Comparison of ENCODE assay signal across 18 cellular contexts in the genomic region with DNA sequence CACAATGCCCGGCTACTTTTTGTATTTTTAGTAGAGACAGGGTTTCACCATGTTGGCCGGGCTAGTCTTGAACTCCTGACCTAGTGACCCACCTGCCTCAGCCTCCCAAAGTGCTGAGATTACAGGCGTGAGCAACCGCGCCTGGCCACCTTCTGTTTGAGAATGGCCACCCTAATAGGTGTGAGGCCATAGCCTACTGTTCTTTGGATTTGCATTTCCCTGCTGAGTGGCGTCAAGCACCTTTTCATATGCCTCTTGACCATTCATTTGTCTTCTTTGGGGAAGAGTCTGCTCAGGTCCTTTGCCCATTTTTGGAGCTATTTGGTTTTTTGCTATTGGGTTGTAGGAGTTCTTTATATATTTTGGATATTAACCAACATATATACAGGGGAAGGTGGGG.
"Had no signal": no experiment of that assay in that cellular context is flagged by ENCODE, and none has a peak within 500 bp of the region (broad histone marks: within the 10 kb centered on the region; RNA-seq: fewer than 3 reads in every experiment).

No MANE protein-coding gene starts in this region.

- H2AFZ ChIP-seq: neural progenitor cell had no signal

- H3K4me3 ChIP-seq: colonic mucosa, neural progenitor cell, prostate gland, tibial artery had no signal

- H3K36me3 Mint-ChIP-seq: naive thymus-derived CD4-positive, alpha-beta T cell; neural progenitor cell had no signal

- DNase-seq: activated CD4-positive, alpha-beta T cell treated with anti-CD3 and anti-CD28 coated beads, Interleukin-2, amount 10 ng/mL, durations not matched to agents 24 days and 14 days; activated CD8-positive, alpha-beta T cell treated with anti-CD3 and anti-CD28 coated beads for 36 hours; activated naive CD4-positive, alpha-beta T cell treated with anti-CD3 and anti-CD28 coated beads for 36 hours; activated T-cell treated with anti-CD3 and anti-CD28 coated beads, Interleukin-2, amount 50 U/mL, for 4 hours; aorta; brain microvascular endothelial cell; central memory CD4-positive, alpha-beta T cell; colonic mucosa; erythroblast; foreskin melanocyte; left ventricle myocardium superior; naive thymus-derived CD4-positive, alpha-beta T cell; right cardiac atrium; stimulated activated CD4-positive, alpha-beta T cell treated with anti-CD3 and anti-CD28 coated beads, Interleukin-2, amount 100 ng/mL, for 24 hours; stimulated activated naive CD4-positive, alpha-beta T cell treated with Interleukin-2 at 50 U/mL for 16 hours; tibial artery had no signal

- H3K27ac ChIP-seq: brain microvascular endothelial cell, colonic mucosa, neural progenitor cell, prostate gland, tibial artery had no signal

- H3K4me2 ChIP-seq: neural progenitor cell had no signal

- H3K36me3 ChIP-seq: brain microvascular endothelial cell, colonic mucosa, neural progenitor cell, prostate gland, tibial artery had no signal

- H3K27me3 ChIP-seq: brain microvascular endothelial cell, colonic mucosa, neural progenitor cell had no signal

- ATAC-seq: activated CD8-positive, alpha-beta T cell treated with anti-CD3 and anti-CD28 coated beads for 36 hours; activated T-cell treated with anti-CD3 and anti-CD28 coated beads, Interleukin-2, amount 50 U/mL, for 4 hours; left ventricle myocardium superior; naive thymus-derived CD4-positive, alpha-beta T cell; right cardiac atrium had no signal

- H3K27ac Mint-ChIP-seq: activated CD4-positive, alpha-beta T cell treated with anti-CD3 and anti-CD28 coated beads, Interleukin-2, amount 10 ng/mL, durations not matched to agents 24 days and 14 days; activated CD8-positive, alpha-beta T cell treated with anti-CD3 and anti-CD28 coated beads for 36 hours; activated naive CD4-positive, alpha-beta T cell treated with anti-CD3 and anti-CD28 coated beads for 36 hours; naive thymus-derived CD4-positive, alpha-beta T cell; neural progenitor cell had no signal

- H3K9ac ChIP-seq: neural progenitor cell had no signal

- H3K9me3 ChIP-seq: colonic mucosa, prostate gland, tibial artery had no signal

- H3K4me3 Mint-ChIP-seq: activated CD4-positive, alpha-beta T cell treated with anti-CD3 and anti-CD28 coated beads, Interleukin-2, amount 10 ng/mL, durations not matched to agents 24 days and 14 days; activated CD8-positive, alpha-beta T cell treated with anti-CD3 and anti-CD28 coated beads for 36 hours; activated naive CD4-positive, alpha-beta T cell treated with anti-CD3 and anti-CD28 coated beads for 36 hours; activated T-cell treated with anti-CD3 and anti-CD28 coated beads, Interleukin-2, amount 50 U/mL, for 4 hours; neural progenitor cell had no signal

- H3K4me1 ChIP-seq: colonic mucosa, neural progenitor cell, prostate gland had no signal

- H3K9me3 Mint-ChIP-seq: activated CD4-positive, alpha-beta T cell treated with anti-CD3 and anti-CD28 coated beads, Interleukin-2, amount 10 ng/mL, durations not matched to agents 24 days and 14 days; activated CD8-positive, alpha-beta T cell treated with anti-CD3 and anti-CD28 coated beads for 36 hours; activated naive CD4-positive, alpha-beta T cell treated with anti-CD3 and anti-CD28 coated beads for 36 hours; activated T-cell treated with anti-CD3 and anti-CD28 coated beads, Interleukin-2, amount 50 U/mL, for 4 hours; naive thymus-derived CD4-positive, alpha-beta T cell; neural progenitor cell had no signal
